ENCODE assay signal across 1 cellular context in the genomic region with DNA sequence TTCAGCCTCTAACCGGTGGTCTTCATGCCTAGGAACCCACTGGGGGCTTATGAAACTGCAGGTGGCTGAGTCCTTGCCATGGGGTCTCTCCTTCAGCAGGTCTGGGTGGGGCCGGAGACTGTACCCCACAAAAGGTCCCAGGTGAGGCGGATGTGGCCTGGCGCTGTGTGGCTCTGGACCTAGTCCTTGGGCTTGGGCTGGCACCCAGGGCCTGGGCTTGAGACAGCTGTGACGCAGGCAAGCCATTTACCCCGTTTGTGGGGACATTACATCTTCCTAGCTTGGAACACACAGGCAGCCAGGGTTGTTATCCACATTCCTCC.
TF ChIP-seq lines count a peak whose summit lies in the region.

No MANE protein-coding gene starts in this region.

TF ChIP-seq in WTC11, 78 proteins besides CTCF, POLR2A, EP300 and RAD21 (continued from another document):
- TF ChIP-seq, protein P1, sequence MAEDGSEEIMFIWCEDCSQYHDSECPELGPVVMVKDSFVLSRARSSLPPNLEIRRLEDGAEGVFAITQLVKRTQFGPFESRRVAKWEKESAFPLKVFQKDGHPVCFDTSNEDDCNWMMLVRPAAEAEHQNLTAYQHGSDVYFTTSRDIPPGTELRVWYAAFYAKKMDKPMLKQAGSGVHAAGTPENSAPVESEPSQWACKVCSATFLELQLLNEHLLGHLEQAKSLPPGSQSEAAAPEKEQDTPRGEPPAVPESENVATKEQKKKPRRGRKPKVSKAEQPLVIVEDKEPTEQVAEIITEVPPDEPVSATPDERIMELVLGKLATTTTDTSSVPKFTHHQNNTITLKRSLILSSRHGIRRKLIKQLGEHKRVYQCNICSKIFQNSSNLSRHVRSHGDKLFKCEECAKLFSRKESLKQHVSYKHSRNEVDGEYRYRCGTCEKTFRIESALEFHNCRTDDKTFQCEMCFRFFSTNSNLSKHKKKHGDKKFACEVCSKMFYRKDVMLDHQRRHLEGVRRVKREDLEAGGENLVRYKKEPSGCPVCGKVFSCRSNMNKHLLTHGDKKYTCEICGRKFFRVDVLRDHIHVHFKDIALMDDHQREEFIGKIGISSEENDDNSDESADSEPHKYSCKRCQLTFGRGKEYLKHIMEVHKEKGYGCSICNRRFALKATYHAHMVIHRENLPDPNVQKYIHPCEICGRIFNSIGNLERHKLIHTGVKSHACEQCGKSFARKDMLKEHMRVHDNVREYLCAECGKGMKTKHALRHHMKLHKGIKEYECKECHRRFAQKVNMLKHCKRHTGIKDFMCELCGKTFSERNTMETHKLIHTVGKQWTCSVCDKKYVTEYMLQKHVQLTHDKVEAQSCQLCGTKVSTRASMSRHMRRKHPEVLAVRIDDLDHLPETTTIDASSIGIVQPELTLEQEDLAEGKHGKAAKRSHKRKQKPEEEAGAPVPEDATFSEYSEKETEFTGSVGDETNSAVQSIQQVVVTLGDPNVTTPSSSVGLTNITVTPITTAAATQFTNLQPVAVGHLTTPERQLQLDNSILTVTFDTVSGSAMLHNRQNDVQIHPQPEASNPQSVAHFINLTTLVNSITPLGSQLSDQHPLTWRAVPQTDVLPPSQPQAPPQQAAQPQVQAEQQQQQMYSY (CRISPR knock-in tag; IDR thresholded peaks at IDR 0.05): no peak
- no peak for TF ChIP-seq SOX15 (CRISPR knock-in tag; IDR thresholded peaks at IDR 0.05)
